8 cellular contexts compared by ENCODE assay signal in the genomic region with DNA sequence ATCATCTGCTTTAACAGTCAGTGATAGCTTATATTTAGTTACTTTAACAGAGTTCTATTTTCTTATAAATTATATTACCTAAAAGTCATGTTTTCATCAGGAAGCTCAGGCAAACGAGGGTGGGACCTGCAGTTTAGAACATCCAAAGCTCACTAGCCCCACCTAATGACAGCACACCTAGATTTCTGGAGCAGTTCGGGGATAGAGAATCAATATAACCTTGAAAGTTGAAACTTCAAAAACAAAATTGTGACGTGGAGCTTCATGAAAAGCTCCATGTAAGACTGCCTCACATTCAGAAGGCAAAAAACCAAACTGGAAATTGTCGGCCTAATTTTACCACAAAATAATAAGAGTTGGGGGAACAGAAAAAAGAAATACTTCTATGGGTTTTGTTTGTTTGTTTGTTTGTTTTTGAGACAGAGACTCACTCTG.
DNase-seq lines count a peak whose midpoint lies in the region; ATAC-seq and TF ChIP-seq lines count a peak whose summit lies in the region.

No MANE protein-coding gene starts in this region.

- H3K36me3 Mint-ChIP-seq in activated T-cell treated with anti-CD3 and anti-CD28 coated beads, Interleukin-2, amount 50 U/mL, for 24 hours (ENCODE audit: low read depth), result no peaks in the 10 kb centered on the region
- no peaks in the 10 kb centered on the region for H3K36me3 Mint-ChIP-seq in activated T-helper 17 cell treated with anti-CD3 and anti-CD28 coated beads, Interleukin-2, amount 50 U/mL, for 72 hours (ENCODE audit: low read depth)
- H3K36me3 Mint-ChIP-seq in mesothelial cell of epicardium, result peaks cover 2% of the 10 kb centered on the region

- H3K9me3 Mint-ChIP-seq in activated T-cell treated with anti-CD3 and anti-CD28 coated beads, Interleukin-2, amount 50 U/mL, for 24 hours, result no peaks in the 10 kb centered on the region
- H3K9me3 Mint-ChIP-seq in activated T-helper 17 cell treated with anti-CD3 and anti-CD28 coated beads, Interleukin-2, amount 50 U/mL, for 72 hours, result no peaks in the 10 kb centered on the region
- no peaks in the 10 kb centered on the region for H3K9me3 Mint-ChIP-seq in mesothelial cell of epicardium

- peaks cover 4% of the 10 kb centered on the region for H3K4me1 Mint-ChIP-seq in activated T-cell treated with anti-CD3 and anti-CD28 coated beads, Interleukin-2, amount 50 U/mL, for 24 hours (ENCODE audit: low read depth)
- no peaks in the 10 kb centered on the region for H3K4me1 Mint-ChIP-seq in activated T-helper 17 cell treated with anti-CD3 and anti-CD28 coated beads, Interleukin-2, amount 50 U/mL, for 72 hours
- peaks cover 5% of the 10 kb centered on the region for H3K4me1 Mint-ChIP-seq in mesothelial cell of epicardium

- H3K27ac Mint-ChIP-seq in activated T-cell treated with anti-CD3 and anti-CD28 coated beads, Interleukin-2, amount 50 U/mL, for 24 hours, result no peak overlapping the region
- no peak overlapping the region for H3K27ac Mint-ChIP-seq in activated T-helper 17 cell treated with anti-CD3 and anti-CD28 coated beads, Interleukin-2, amount 50 U/mL, for 72 hours
- no peak overlapping the region for H3K27ac Mint-ChIP-seq in mesothelial cell of epicardium

- no peak for TF ChIP-seq CTCF in mesothelial cell of epicardium (IDR thresholded peaks at IDR 0.05; ENCODE audit: unreplicated experiment)

- ATAC-seq in HG02884 (IDR thresholded peaks at IDR 0.05; ENCODE audit: unreplicated experiment), result peak; percentile 73
- ATAC-seq in activated T-helper 17 cell treated with anti-CD3 and anti-CD28 coated beads, Interleukin-2, amount 50 U/mL, for 72 hours (replicated peaks), result peak; percentile 56

- no peak overlapping the region for H3K4me3 Mint-ChIP-seq in activated T-cell treated with anti-CD3 and anti-CD28 coated beads, Interleukin-2, amount 50 U/mL, for 24 hours
- H3K4me3 Mint-ChIP-seq in activated T-helper 17 cell treated with anti-CD3 and anti-CD28 coated beads, Interleukin-2, amount 50 U/mL, for 72 hours, result no peak overlapping the region
- no peak overlapping the region for H3K4me3 Mint-ChIP-seq in mesothelial cell of epicardium

- DNase-seq in activated T-cell treated with anti-CD3 and anti-CD28 coated beads for 24 hours (ENCODE audit: low read depth) (peak; percentile 21), NCI-H226 (peak; percentile 9), iPS DF 4.7 (ENCODE audit: extremely low read depth, low spot score) (peak; percentile 2), mesothelial cell of epicardium (ENCODE audit: low spot score in 2 of 2, unreplicated experiment in 2 of 2) (no peak)
- no peak for DNase-seq in activated T-cell treated with anti-CD3 and anti-CD28 coated beads, Interleukin-2, amount 50 U/mL, for 24 hours
- DNase-seq in stimulated activated CD4-positive, alpha-beta T cell treated with anti-CD3 and anti-CD28 coated beads, TNF-alpha, amount 100 ng/mL, for 48 hours (ENCODE audit: low read depth in 3 of 3), result peak in 2 of 3 donors; percentile 18 to 24

- H3K27me3 Mint-ChIP-seq in activated T-cell treated with anti-CD3 and anti-CD28 coated beads, Interleukin-2, amount 50 U/mL, for 24 hours, result peaks cover 31% of the 10 kb centered on the region
- H3K27me3 Mint-ChIP-seq in activated T-helper 17 cell treated with anti-CD3 and anti-CD28 coated beads, Interleukin-2, amount 50 U/mL, for 72 hours, result peaks cover 20% of the 10 kb centered on the region
- no peaks in the 10 kb centered on the region for H3K27me3 Mint-ChIP-seq in mesothelial cell of epicardium (ENCODE audit: low read depth)

Comparison
In these comparisons a context has a peak if more than half of its experiments do, and no peak if none do; other contexts are left out.
1. DNase-seq: peak in activated T-cell treated with anti-CD3 and anti-CD28 coated beads for 24 hours (single experiment), NCI-H226 (single experiment), iPS DF 4.7 (single experiment) and stimulated activated CD4-positive, alpha-beta T cell treated with anti-CD3 and anti-CD28 coated beads, TNF-alpha, amount 100 ng/mL, for 48 hours (2 of 3); none in activated T-cell treated with anti-CD3 and anti-CD28 coated beads, Interleukin-2, amount 50 U/mL, for 24 hours (single experiment) and mesothelial cell of epicardium (0 of 2).